ENCODE assay signal across 12 cellular contexts in genomic region chrX:9456250-9457074, GRCh38. TPM values are rescaled to one million over a fixed set of nuclear protein-coding genes. Genes with fewer than 3 reads are reported as not detected.
DNase-seq lines count a peak whose midpoint lies in the region; ATAC-seq, FAIRE-seq and TF ChIP-seq lines count a peak whose summit lies in the region.
"Had no signal": no experiment of that assay in that cellular context is flagged by ENCODE, and none has a peak within 500 bp of the region (broad histone marks: within the 10 kb centered on the region; RNA-seq: fewer than 3 reads in every experiment).

No MANE protein-coding gene starts in this region.

- TF ChIP-seq POLR2A in A549 (IDR thresholded peaks at IDR 0.05; ENCODE audit: low read length), result no peak

- 0 out of 3 replicates have a peak overlapping the region, but pooled peaks have one; percentile 6 for H3K4me2 ChIP-seq in A549

- ATAC-seq in A549, result no peak
- no peak for ATAC-seq in GM19455 (IDR thresholded peaks at IDR 0.05; ENCODE audit: unreplicated experiment)

- TF ChIP-seq CTCF in A549 (IDR thresholded peaks at IDR 0.05), result no peak

- peak overlapping the region; percentile 80 to 93 (median 86) for H3K27ac Mint-ChIP-seq in immature natural killer cell

- WGBS in A549 (ENCODE audit: missing lambda C conversion rate), result 66% methylated on average over 8 of the region's 8 CpGs

- FAIRE-seq in A549 (lab: Jason Lieb, UNC), result peak; percentile 94

- H3K27ac ChIP-seq in A549, result peak overlapping the region in 1 of 2 experiments; percentile 60; a peak in 3 of 6 replicates

- DNase-seq in A549 (ENCODE audit: low read depth in 1 of 2, low spot score in 1 of 2) (no peak), Kasumi-1 (lab: John Stamatoyannopoulos, UW) (peak; percentile 26 to 30), immature natural killer cell (peak; percentile 60 to 71 (median 64)), D341Med (ENCODE audit: low spot score) (no peak), MG63 (no peak), NCI-H1105 treated with DMSO at 0.1 percent for 48 hours (lab: John Stamatoyannopoulos, UW) (no peak)
- peak; percentile 63 for DNase-seq in activated CD8-positive, alpha-beta memory T cell treated with anti-CD3 and anti-CD28 coated beads for 24 hours
- DNase-seq: activated gamma-delta T cell treated with Interleukin-2 at 50 U/mL for 16 hours, NCI-H510A treated with DMSO at 0.1 percent for 48 hours, SW 1271 had no signal

- peaks cover 2 to 7% (median 3%) of the 10 kb centered on the region in 3 donors for H3K27me3 Mint-ChIP-seq in immature natural killer cell (ENCODE audit: low read depth in 3 of 3)

- H3K36me3 Mint-ChIP-seq in immature natural killer cell, result no peaks in the 10 kb centered on the region

- no peak for TF ChIP-seq RAD21 in A549 (conservative IDR thresholded peaks at IDR 0.05 in 1 of 2, IDR thresholded peaks at IDR 0.05 in 1 of 2)

- H3K9me3 Mint-ChIP-seq in immature natural killer cell, result no peaks in the 10 kb centered on the region

- H3K4me3 ChIP-seq in A549, result no peak overlapping the region
- no peak overlapping the region for H3K4me3 ChIP-seq in MG63
- H3K4me3 ChIP-seq: HAP-1 had no signal

- H3K36me3 ChIP-seq in MG63, result no peaks in the 10 kb centered on the region
- H3K36me3 ChIP-seq: HAP-1 had no signal

- peaks cover 8% of the 10 kb centered on the region; the same call in 1 of the 3 replicates for H3K4me1 ChIP-seq in A549

- no peak for TF ChIP-seq EP300 in A549 (IDR thresholded peaks at IDR 0.05)

- H3K4me3 Mint-ChIP-seq in immature natural killer cell, result peak overlapping the region in 4 of 5 donors; percentile 19 to 75 (median 48)

- POLR2A ChIA-PET in A549 (lab: Yijun Ruan, JAX), result no interaction called here

- no peaks in the 10 kb centered on the region for H3K27me3 ChIP-seq in MG63

- peaks cover 11 to 14% of the 10 kb centered on the region in 2 donors for H3K4me1 Mint-ChIP-seq in immature natural killer cell

- CTCF ChIA-PET in A549 (lab: Yijun Ruan, JAX), result no interaction called here

- H3K9me3 ChIP-seq in A549, result no peaks in the 10 kb centered on the region
- H3K9me3 ChIP-seq in MG63, result no peaks in the 10 kb centered on the region
- H3K9me3 ChIP-seq: HAP-1 had no signal

TF ChIP-seq in A549, 52 proteins besides CTCF, POLR2A, EP300 and RAD21:
- TF ChIP-seq TP53 (CRISPR knock-in tag; IDR thresholded peaks at IDR 0.05), result no peak
- no peak for TF ChIP-seq NFE2L2 (conservative IDR thresholded peaks at IDR 0.05; ENCODE audit: low read length)
- TF ChIP-seq ELK1 (IDR thresholded peaks at IDR 0.05; ENCODE audit: low read depth, low read length), result no peak
- no peak for TF ChIP-seq RARB (CRISPR knock-in tag; IDR thresholded peaks at IDR 0.05)
- no peak for TF ChIP-seq E2F6 (IDR thresholded peaks at IDR 0.05; ENCODE audit: borderline replicate concordance, low read depth)
- no peak for TF ChIP-seq CBX2 (IDR thresholded peaks at IDR 0.05; ENCODE audit: borderline replicate concordance, low read depth)
- TF ChIP-seq RFX5 (IDR thresholded peaks at IDR 0.05), result no peak
- no peak for TF ChIP-seq CBX8 (IDR thresholded peaks at IDR 0.05)
- TF ChIP-seq JUN (IDR thresholded peaks at IDR 0.05), result no peak
- TF ChIP-seq NR3C1 (IDR thresholded peaks at IDR 0.05), result no peak
- TF ChIP-seq CEBPB (IDR thresholded peaks at IDR 0.05), result no peak
- no peak for TF ChIP-seq HOXB13 (CRISPR knock-in tag; IDR thresholded peaks at IDR 0.05; ENCODE audit: low read depth)
- no peak for TF ChIP-seq MAZ (IDR thresholded peaks at IDR 0.05; ENCODE audit: borderline replicate concordance, low read depth, low read length)
- no peak for TF ChIP-seq ZFP36 (IDR thresholded peaks at IDR 0.05; ENCODE audit: borderline replicate concordance, partially characterized antibody)
- TF ChIP-seq POLR2AphosphoS2 (conservative IDR thresholded peaks at IDR 0.05; ENCODE audit: low read length), result no peak

RNA-seq across cellular contexts. Expression of gene TBL1X, which starts 8.4 kb away (rescaled TPM):
- polyA plus RNA-seq in A549 (2011; rRNA removed) (18.0 and 21.1 TPM in 2 replicates), A549 (2017; fragmentation: RNase III; extraction: RNeasy Plus Mini Kit Qiagen cat#74134 plus additional on column Dnase treatment) (14.3 to 15.1 TPM (median 14.6 TPM) in 3 replicates), immature natural killer cell (10 to 100 TPM in 1 of 3 donors, 1 to 10 TPM in 2; 6.4 to 12.6 (median 9.9) TPM)
- 11.4 and 13.4 TPM in 2 replicates for polyA plus RNA-seq in A549 (2012; cell fraction: cytosol; rRNA removed)
- polyA plus RNA-seq in A549 (2012; cell fraction: nucleus; rRNA removed), result 14.9 and 18.8 TPM in 2 replicates
- 46.1 and 50.7 TPM in 2 replicates for polyA minus RNA-seq in A549 (2011; rRNA and poly(A)+ RNA removed)
- total RNA-seq in MG63 (2014; rRNA removed; shearing (Covaris generic); ENCODE audit: low replicate concordance), result 3.1 and 4.3 TPM in 2 replicates

Comparison
In these comparisons a context has a peak if more than half of its experiments do, and no peak if none do; other contexts are left out.
1. DNase-seq: peak in Kasumi-1 (2 of 2), activated CD8-positive, alpha-beta memory T cell treated with anti-CD3 and anti-CD28 coated beads for 24 hours (single experiment) and immature natural killer cell (3 of 3); none in A549 (0 of 2), D341Med (single experiment), MG63 (single experiment) and NCI-H1105 treated with DMSO at 0.1 percent for 48 hours (single experiment).